In genomic region chr17:30380643-30381419, GRCh38 we compare ENCODE assay signal across 9 cellular contexts. TPM values are rescaled to one million over a fixed set of nuclear protein-coding genes. Genes with fewer than 3 reads are reported as not detected.
A peak's percentile ranks its signal among the peaks of the same experiment; 100 is the strongest.
DNase-seq lines count a peak whose midpoint lies in the region; ATAC-seq and TF ChIP-seq lines count a peak whose summit lies in the region.
"Had no signal": no experiment of that assay in that cellular context is flagged by ENCODE, and none has a peak within 500 bp of the region (broad histone marks: within the 10 kb centered on the region; RNA-seq: fewer than 3 reads in every experiment).

No MANE protein-coding gene starts in this region.

- peaks cover 65% of the 10 kb centered on the region for H3K4me1 Mint-ChIP-seq in WTC11

- H3K4me3 Mint-ChIP-seq in WTC11: peak overlapping the region; percentile 77

- 78% methylated on average over 7 of the region's 7 CpGs for WGBS in SK-N-SH (ENCODE audit: low lambda C conversion rate)

- DNase-seq in SK-N-SH (no peak), WTC11 (ENCODE audit: low spot score) (no peak), NCI-H446 (lab: John Stamatoyannopoulos, UW) (no peak), DMS153 treated with DMSO at 0.1 percent for 48 hours (lab: John Stamatoyannopoulos, UW; ENCODE audit: unreplicated experiment) (no peak)
- DNase-seq: substantia nigra had no signal

- H3K27me3 ChIP-seq in SK-N-SH (ENCODE audit: insufficient read depth) (no peaks in the 10 kb centered on the region), iPS-18a (ENCODE audit: control insufficient read depth, insufficient read depth, low read length) (peaks cover 49% of the 10 kb centered on the region), stomach smooth muscle (ENCODE audit: control insufficient read depth in 1 of 2, insufficient read depth in 2 of 2, low read length in 2 of 2) (no peaks in the 10 kb centered on the region)

- H3K4me3 ChIP-seq in SK-N-SH (ENCODE audit: low read depth in 2 of 2, low read length in 1 of 2): peak overlapping the region; percentile 70 to 95
- H3K4me3 ChIP-seq in iPS-18a (ENCODE audit: low read length): peak overlapping the region; percentile 82
- H3K4me3 ChIP-seq in stomach smooth muscle (ENCODE audit: low read length in 2 of 2): peak overlapping the region; percentile 77 to 84

- TF ChIP-seq RAD21 in SK-N-SH (IDR thresholded peaks at IDR 0.05; ENCODE audit: low read length): no peak

- POLR2A ChIA-PET in SK-N-SH (lab: Yijun Ruan, JAX) (interaction anchor here (0.6 to 1.4 kb wide), 2 partner anchors 14 to 952 kb away, joined by 4 to 6 read pairs; no protein-coding TSS in a partner anchor), WTC11 (lab: Charles Lee) (interaction anchor here (0.6 kb wide), 1 partner anchor 10 kb away, joined by 4 read pairs; no protein-coding TSS in a partner anchor)

- no peak overlapping the region for H3K27ac ChIP-seq in SK-N-SH (ENCODE audit: low read depth in 2 of 2, low read length in 1 of 2)
- H3K27ac ChIP-seq in iPS-18a (ENCODE audit: low read length): no peak overlapping the region
- H3K27ac ChIP-seq in stomach smooth muscle (ENCODE audit: low read length): no peak overlapping the region

- peaks cover 59% of the 10 kb centered on the region for H3K79me2 ChIP-seq in SK-N-SH (ENCODE audit: insufficient read depth)

- no peak overlapping the region for H2AFZ ChIP-seq in SK-N-SH (ENCODE audit: low read depth)

- H4K20me1 ChIP-seq in SK-N-SH (ENCODE audit: insufficient read depth): peaks cover 23% of the 10 kb centered on the region; the same call in 1 of the 2 replicates

- peaks cover 4% of the 10 kb centered on the region for H3K36me3 Mint-ChIP-seq in WTC11

- H3K4me1 ChIP-seq in SK-N-SH (ENCODE audit: control insufficient read depth in 1 of 2, insufficient read depth in 2 of 2, low read depth in 1 of 2, low read length in 1 of 2) (peaks cover 5 to 21% of the 10 kb centered on the region in 2 experiments; a peak in 3 of 4 replicates), iPS-18a (ENCODE audit: control insufficient read depth, low read depth, low read length) (peaks cover 34% of the 10 kb centered on the region), stomach smooth muscle (ENCODE audit: control insufficient read depth, insufficient read depth, low read length) (peaks cover 23% of the 10 kb centered on the region)

- no peaks in the 10 kb centered on the region for H3F3A ChIP-seq in SK-N-SH (replicated peaks; ENCODE audit: insufficient read depth)

- H3K9me3 ChIP-seq in SK-N-SH (no peaks in the 10 kb centered on the region), iPS-18a (ENCODE audit: control insufficient read depth, low read depth, low read length) (no peaks in the 10 kb centered on the region), stomach smooth muscle (ENCODE audit: control insufficient read depth in 2 of 2, low read length in 2 of 2) (no peaks in the 10 kb centered on the region)

- TF ChIP-seq CTCF in SK-N-SH (IDR thresholded peaks at IDR 0.05): no peak
- TF ChIP-seq CTCF in WTC11 (IDR thresholded peaks at IDR 0.05): no peak

- H3K9ac ChIP-seq in SK-N-SH (peak overlapping the region; percentile 80; the same call in 1 of the 2 replicates), iPS-18a (ENCODE audit: low read length) (no peak overlapping the region), stomach smooth muscle (ENCODE audit: low read length in 2 of 2) (peak overlapping the region; percentile 76 to 78)

- H3K36me3 ChIP-seq in SK-N-SH (replicated peaks in 1 of 2; ENCODE audit: control insufficient read depth in 1 of 2, insufficient read depth in 2 of 2, low read length in 1 of 2) (peaks cover 8 to 10% of the 10 kb centered on the region in 2 experiments), iPS-18a (ENCODE audit: control insufficient read depth, low read depth, low read length) (peaks cover 4% of the 10 kb centered on the region), stomach smooth muscle (ENCODE audit: control insufficient read depth in 2 of 2, insufficient read depth in 2 of 2, low read length in 2 of 2) (peaks cover 2 to 5% of the 10 kb centered on the region in 2 donors)

- no peaks in the 10 kb centered on the region for H3K9me2 ChIP-seq in SK-N-SH

- no peak for TF ChIP-seq EP300 in SK-N-SH (IDR thresholded peaks at IDR 0.05; ENCODE audit: borderline replicate concordance in 1 of 2, low read depth in 1 of 2, low read length in 1 of 2)

- CTCF ChIA-PET in SK-N-SH (lab: Yijun Ruan, JAX) (interaction anchor here (0.7 to 1.6 kb wide), 5 partner anchors 9 to 41 kb away, joined by 3 to 8 read pairs (median 3); no protein-coding TSS in a partner anchor), WTC11 (lab: Charles Lee) (interaction anchor here (1.1 to 2.3 kb wide), 3 partner anchors 41 to 96 kb away, joined by 3 to 8 read pairs (median 4); partner anchors contain the start of gene GOSR1)

- H3K4me2 ChIP-seq in SK-N-SH: peak overlapping the region; percentile 92

- ATAC-seq in SK-N-SH treated with all-trans-retinoic acid at 6 μM for 48 hours (no peak), WTC11 (no peak), HG02938 (IDR thresholded peaks at IDR 0.05; ENCODE audit: unreplicated experiment) (no peak)

- H3K9me3 Mint-ChIP-seq in WTC11: no peaks in the 10 kb centered on the region

- no peak overlapping the region for H3K27ac Mint-ChIP-seq in WTC11

- H3K27me3 Mint-ChIP-seq in WTC11 (ENCODE audit: low read depth): peaks cover 40% of the 10 kb centered on the region

TF ChIP-seq in SK-N-SH, 30 proteins besides CTCF, POLR2A, EP300 and RAD21:
- TF ChIP-seq YY1 (IDR thresholded peaks at IDR 0.05; ENCODE audit: low read depth) (no peak), CHD2 (IDR thresholded peaks at IDR 0.05; ENCODE audit: low read length, partially characterized antibody) (no peak), MXI1 (IDR thresholded peaks at IDR 0.05; ENCODE audit: low read depth, low read length) (no peak)

TF ChIP-seq in SK-N-SH treated with all-trans-retinoic acid at 6 μM for 48 hours, 23 proteins besides CTCF, POLR2A, EP300 and RAD21:
- TF ChIP-seq PATZ1 (CRISPR knock-in tag; IDR thresholded peaks at IDR 0.05; ENCODE audit: borderline replicate concordance) (no peak), ZFP3 (CRISPR knock-in tag; IDR thresholded peaks at IDR 0.05) (no peak), CSDC2 (CRISPR knock-in tag; IDR thresholded peaks at IDR 0.05) (no peak), OSR1 (CRISPR knock-in tag; IDR thresholded peaks at IDR 0.05) (no peak), TOX (CRISPR knock-in tag; IDR thresholded peaks at IDR 0.05; ENCODE audit: borderline replicate concordance) (no peak), ZNF70 (CRISPR knock-in tag; IDR thresholded peaks at IDR 0.05) (no peak), ESRRG (CRISPR knock-in tag; IDR thresholded peaks at IDR 0.05) (no peak), SNAI2 (CRISPR knock-in tag; IDR thresholded peaks at IDR 0.05) (no peak)
TF ChIP-seq in SK-N-SH treated with all-trans-retinoic acid at 6 μM for 48 hours: peak in this region for 0.

TF ChIP-seq in WTC11, 78 proteins besides CTCF, POLR2A, EP300 and RAD21 (continues in another document):
- no peak for TF ChIP-seq JUN (CRISPR knock-in tag; IDR thresholded peaks at IDR 0.05)
- TF ChIP-seq ELF4 (CRISPR knock-in tag; IDR thresholded peaks at IDR 0.05; ENCODE audit: low read depth): no peak
- no peak for TF ChIP-seq ZNF396 (CRISPR knock-in tag; IDR thresholded peaks at IDR 0.05; ENCODE audit: borderline replicate concordance)
- no peak for TF ChIP-seq SMAD4 (CRISPR knock-in tag; IDR thresholded peaks at IDR 0.05)
- TF ChIP-seq PREB (CRISPR knock-in tag; IDR thresholded peaks at IDR 0.05; ENCODE audit: borderline replicate concordance): no peak
- TF ChIP-seq ATF6 (CRISPR knock-in tag; IDR thresholded peaks at IDR 0.05): no peak
- no peak for TF ChIP-seq IRF2 (CRISPR knock-in tag; IDR thresholded peaks at IDR 0.05; ENCODE audit: borderline replicate concordance, low read depth)
- TF ChIP-seq USF2 (CRISPR knock-in tag; IDR thresholded peaks at IDR 0.05): no peak

RNA-seq across cellular contexts. Expression of gene CPD, which starts 2.1 kb away (rescaled TPM):
- 12.5 and 16.5 TPM in 2 replicates for polyA plus RNA-seq in SK-N-SH (2012; rRNA removed)
- polyA plus RNA-seq in SK-N-SH (2012; cell fraction: cytosol; rRNA removed): 20.7 and 20.8 TPM in 2 replicates
- polyA plus RNA-seq in SK-N-SH (2012; cell fraction: nucleus; rRNA removed): 8.2 and 14.7 TPM in 2 replicates
- total RNA-seq in WTC11 (2021): 36.1 to 43.0 TPM (median 40.1 TPM) in 3 replicates

RNA-seq across cellular contexts. Expression of gene TMIGD1, which starts 47.0 kb away (rescaled TPM):
- polyA plus RNA-seq in SK-N-SH (2012; rRNA removed): not detected in 2 replicates
- polyA plus RNA-seq in SK-N-SH (2012; cell fraction: cytosol; rRNA removed): not detected in 2 replicates
- polyA plus RNA-seq in SK-N-SH (2012; cell fraction: nucleus; rRNA removed): not detected in 2 replicates
- total RNA-seq in WTC11 (2021): not detected in 3 replicates
